Comparison of ENCODE assay signal across 21 cellular contexts in genomic region chr22:36084717-36085116, GRCh38.
"Had no signal": no experiment of that assay in that cellular context is flagged by ENCODE, and none has a peak within 500 bp of the region (broad histone marks: within the 10 kb centered on the region; RNA-seq: fewer than 3 reads in every experiment).

No MANE protein-coding gene starts in this region.

- DNase-seq: activated CD4-positive, CD25-positive, alpha-beta regulatory T cell; activated CD8-positive, alpha-beta memory T cell treated with anti-CD3 and anti-CD28 coated beads, Interleukin-2, amount 50 U/mL, for 4 hours; activated CD8-positive, alpha-beta T cell treated with anti-CD3 and anti-CD28 coated beads for 36 hours; activated naive CD4-positive, alpha-beta T cell; activated T-cell treated with anti-CD3 and anti-CD28 coated beads, Interleukin-2, amount 50 U/mL, for 72 hours; caudate nucleus; Karpas-422; NCI-H146; NCI-H187 treated with DMSO at 0.1 percent for 48 hours; NCI-H2081 treated with DMSO at 0.1 percent for 48 hours; NCI-H446 treated with DMSO at 0.1 percent for 48 hours; NCI-H524 treated with DMSO at 0.1 percent for 48 hours; NCI-H774; Right ventricle myocardium superior; SJCRH30; SK-N-SH; T-helper 1 cell had no signal

- H3K4me3 Mint-ChIP-seq: activated CD8-positive, alpha-beta T cell treated with anti-CD3 and anti-CD28 coated beads for 36 hours; activated T-cell treated with anti-CD3 and anti-CD28 coated beads, Interleukin-2, amount 50 U/mL, for 72 hours had no signal

- H3K9me3 Mint-ChIP-seq: activated CD8-positive, alpha-beta T cell treated with anti-CD3 and anti-CD28 coated beads for 36 hours; activated naive CD4-positive, alpha-beta T cell treated with anti-CD3 and anti-CD28 coated beads, Interleukin-2, amount 50 U/mL, for 72 hours; activated T-cell treated with anti-CD3 and anti-CD28 coated beads, Interleukin-2, amount 50 U/mL, for 72 hours; activated T-helper 2 cell treated with anti-CD3 and anti-CD28 coated beads, Interferon-gamma antibody, Interleukin-2, Interleukin-4, amounts not matched to agents 10 μg/mL and 5 μg/mL and 100 μg/mL, durations not matched to agents 14 hours and 24 hours and 36 hours had no signal

- H3K36me3 Mint-ChIP-seq: activated naive CD4-positive, alpha-beta T cell treated with anti-CD3 and anti-CD28 coated beads, Interleukin-2, amount 50 U/mL, for 72 hours had no signal

- H3K27ac ChIP-seq: breast epithelium, SJCRH30, VCaP had no signal

- H3K27ac Mint-ChIP-seq: activated CD8-positive, alpha-beta T cell treated with anti-CD3 and anti-CD28 coated beads for 36 hours; activated T-cell treated with anti-CD3 and anti-CD28 coated beads, Interleukin-2, amount 50 U/mL, for 72 hours; activated T-helper 2 cell treated with anti-CD3 and anti-CD28 coated beads, Interferon-gamma antibody, Interleukin-2, Interleukin-4, amounts not matched to agents 10 μg/mL and 5 μg/mL and 100 μg/mL, durations not matched to agents 14 hours and 24 hours and 36 hours had no signal

- H3K27me3 Mint-ChIP-seq: activated CD8-positive, alpha-beta T cell treated with anti-CD3 and anti-CD28 coated beads for 36 hours had no signal
